In genomic region chr13:42990991-42991891, GRCh38 we compare ENCODE assay signal across 8 cellular contexts. TPM values are rescaled to one million over a fixed set of nuclear protein-coding genes. Genes with fewer than 3 reads are reported as not detected.
DNase-seq lines count a peak whose midpoint lies in the region; ATAC-seq and TF ChIP-seq lines count a peak whose summit lies in the region.

No MANE protein-coding gene starts in this region.

- H3K4me3 Mint-ChIP-seq in activated T-cell treated with anti-CD3 and anti-CD28 coated beads, Interleukin-2, amount 50 U/mL, for 72 hours = peak overlapping the region; percentile 95 to 98

- WGBS in lower leg skin, 2 donors = 63 to 69% methylated on average over 17 of the region's 17 CpGs

- peaks cover 61% of the 10 kb centered on the region for H3K4me1 Mint-ChIP-seq in activated T-cell treated with anti-CD3 and anti-CD28 coated beads, Interleukin-2, amount 50 U/mL, for 72 hours (ENCODE audit: low read depth)

- no peak for ATAC-seq in activated T-cell treated with anti-CD3 and anti-CD28 coated beads, Interleukin-2, amount 50 U/mL, for 72 hours (replicated peaks in 1 of 2)
- ATAC-seq in HG02759 (IDR thresholded peaks at IDR 0.05; ENCODE audit: unreplicated experiment) = no peak

- TF ChIP-seq CTCF in astrocyte of the cerebellum (IDR thresholded peaks at IDR 0.05; ENCODE audit: low read depth, low read length, missing control alignments) (no peak), lower leg skin (IDR thresholded peaks at IDR 0.05) (no peak), tibial artery (IDR thresholded peaks at IDR 0.05) (no peak)

- peak overlapping the region; percentile 100 for H3K27ac Mint-ChIP-seq in activated T-cell treated with anti-CD3 and anti-CD28 coated beads, Interleukin-2, amount 50 U/mL, for 72 hours

- H3K27me3 Mint-ChIP-seq in activated T-cell treated with anti-CD3 and anti-CD28 coated beads, Interleukin-2, amount 50 U/mL, for 72 hours (ENCODE audit: low read depth) = no peaks in the 10 kb centered on the region

- H3K27ac ChIP-seq in tibial artery = peak overlapping the region; percentile 66 to 68

- intact Hi-C loops in lower leg skin (cut with DNase I; ENCODE audit: low total_unique reads) (no loop called here), tibial artery (cut with DNase I; ENCODE audit: low total_unique reads) (no loop called here)

- peaks cover 0 to 13% (median 4%) of the 10 kb centered on the region in 4 donors for H3K4me1 ChIP-seq in tibial artery

- H3K36me3 ChIP-seq in tibial artery = no peaks in the 10 kb centered on the region

- no peaks in the 10 kb centered on the region for H3K9me3 Mint-ChIP-seq in activated T-cell treated with anti-CD3 and anti-CD28 coated beads, Interleukin-2, amount 50 U/mL, for 72 hours

- H3K27me3 ChIP-seq in tibial artery = no peaks in the 10 kb centered on the region

- TF ChIP-seq POLR2A in lower leg skin (IDR thresholded peaks at IDR 0.05) = no peak

- peaks cover 0 to 1% of the 10 kb centered on the region in 2 donors for H3K36me3 Mint-ChIP-seq in activated T-cell treated with anti-CD3 and anti-CD28 coated beads, Interleukin-2, amount 50 U/mL, for 72 hours (ENCODE audit: insufficient read depth in 2 of 2)

- no peaks in the 10 kb centered on the region for H3K9me3 ChIP-seq in tibial artery

- in situ Hi-C loops in astrocyte of the cerebellum (cut with HindIII; ENCODE audit: low sequenced_read_pairs) = no loop called here

- no peak for DNase-seq in activated T-cell treated with anti-CD3 and anti-CD28 coated beads, Interleukin-2, amount 50 U/mL, for 72 hours
- DNase-seq in activated T-cell treated with anti-CD3 and anti-CD28 coated beads, Interleukin-2, amount 50 U/mL, for 1 hour = no peak
- DNase-seq in astrocyte of the cerebellum (ENCODE audit: low read depth) = no peak
- no peak for DNase-seq in lower leg skin (ENCODE audit: low spot score in 2 of 2)
- DNase-seq in tibial artery = no peak
- no peak for DNase-seq in SK-N-DZ (ENCODE audit: low spot score)
- no peak for DNase-seq in COLO668 (lab: John Stamatoyannopoulos, UW; ENCODE audit: unreplicated experiment)

- H3K4me3 ChIP-seq in astrocyte of the cerebellum (ENCODE audit: low read depth, low read length) (peak overlapping the region; percentile 49), lower leg skin (ENCODE audit: low read depth, poor library complexity, severe bottlenecking) (peak overlapping the region; percentile 51), tibial artery (peak overlapping the region; percentile 75 to 88)

RNA-seq across cellular contexts. Expression of gene EPSTI1, which starts 0.8 kb away (rescaled TPM):
- total RNA-seq in activated T-cell treated with anti-CD3 and anti-CD28 coated beads, Interleukin-2, amount 50 U/mL, for 72 hours = 10 to 100 TPM; 18.6 to 48.8 TPM
- total RNA-seq in lower leg skin = 1 to 10 TPM in 1 of 4 donors, under 1 TPM in 2, not detected in 1; 0.79 to 4.8 (median 0.91) TPM
- polyA plus RNA-seq in SK-N-DZ (2014; cell fraction: cytosol; rRNA removed) = not detected in 2 replicates
- polyA plus RNA-seq in SK-N-DZ (2014; cell fraction: nucleus; rRNA removed) = not detected in 2 replicates

RNA-seq across cellular contexts. Expression of gene DNAJC15, which starts 32.1 kb away (rescaled TPM):
- 10 to 100 TPM; 20.2 to 23.5 TPM for total RNA-seq in activated T-cell treated with anti-CD3 and anti-CD28 coated beads, Interleukin-2, amount 50 U/mL, for 72 hours
- total RNA-seq in lower leg skin = 1 to 10 TPM; 1.6 to 8.4 (median 4.1) TPM
- polyA plus RNA-seq in SK-N-DZ (2014; cell fraction: cytosol; rRNA removed) = not detected in 2 replicates
- polyA plus RNA-seq in SK-N-DZ (2014; cell fraction: nucleus; rRNA removed) = 0.02 TPM in 1 of 2 replicates, not detected in the other
